2 cellular contexts compared by ENCODE assay signal in the genomic region with DNA sequence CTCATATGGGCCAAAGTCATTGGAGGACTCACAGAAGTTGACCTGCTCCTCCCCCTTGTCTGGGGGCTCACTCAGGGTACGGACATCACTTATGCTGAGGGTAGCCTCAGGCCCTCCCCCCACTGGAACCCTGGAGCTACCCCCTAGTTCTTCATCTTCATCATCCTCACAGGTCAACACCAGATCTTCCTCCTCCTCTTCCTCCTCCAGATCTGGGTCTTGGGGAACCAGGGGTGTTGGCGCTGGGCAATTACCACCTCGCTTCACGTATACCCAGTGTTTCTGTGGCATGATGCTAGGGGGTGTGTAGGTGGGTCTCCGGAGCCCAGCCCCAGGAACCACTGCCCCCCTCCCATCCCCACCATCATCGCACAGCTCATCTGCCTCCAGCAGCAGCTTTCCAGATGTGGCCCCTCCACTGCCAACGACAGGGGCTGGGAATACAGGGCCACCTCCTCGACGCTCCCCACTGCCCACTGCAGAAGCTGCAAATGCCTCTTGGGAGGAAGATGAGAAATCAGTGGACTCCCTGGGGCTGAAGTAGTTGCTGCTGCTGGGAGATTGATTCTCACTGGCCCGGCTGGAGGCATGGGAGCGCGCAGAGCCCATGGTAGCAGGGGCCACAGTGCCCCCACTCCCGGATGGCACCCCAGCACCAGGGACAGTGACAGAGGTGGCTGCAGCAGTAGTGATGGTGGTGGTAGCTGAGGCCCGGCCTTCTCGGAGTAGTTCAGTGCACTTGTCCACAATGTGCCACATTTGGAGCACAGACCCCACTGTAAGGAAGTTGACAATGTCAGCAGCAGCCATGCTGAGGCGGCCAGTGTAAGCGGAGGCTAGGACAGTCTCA.
TF ChIP-seq lines count a peak whose summit lies in the region.

No MANE protein-coding gene starts in this region.

TF ChIP-seq in PFSK-1, 5 proteins besides CTCF, POLR2A, EP300 and RAD21:
- TF ChIP-seq REST (IDR thresholded peaks at IDR 0.05; ENCODE audit: insufficient read depth in 1 of 2, low read depth in 2 of 2, low read length in 2 of 2) (peak; percentile 20 to 64; a peak in 2 of 4 replicates), POLR2AphosphoS5 (IDR thresholded peaks at IDR 0.05; ENCODE audit: low read depth, low read length) (no peak)

TF ChIP-seq in H1, 55 proteins besides CTCF, POLR2A, EP300 and RAD21:
- no peak for TF ChIP-seq HDAC6 (IDR thresholded peaks at IDR 0.05; ENCODE audit: low read depth, low read length)
- 0 out of 4 replicates have a peak, but pooled peaks of 1 of the 2 experiments have one; percentile 4 for TF ChIP-seq SIN3A (conservative IDR thresholded peaks at IDR 0.05 in 1 of 2, IDR thresholded peaks at IDR 0.05 in 1 of 2; ENCODE audit: low read depth in 1 of 2, low read length in 2 of 2)
